ENCODE assay signal across 12 cellular contexts in the genomic region with DNA sequence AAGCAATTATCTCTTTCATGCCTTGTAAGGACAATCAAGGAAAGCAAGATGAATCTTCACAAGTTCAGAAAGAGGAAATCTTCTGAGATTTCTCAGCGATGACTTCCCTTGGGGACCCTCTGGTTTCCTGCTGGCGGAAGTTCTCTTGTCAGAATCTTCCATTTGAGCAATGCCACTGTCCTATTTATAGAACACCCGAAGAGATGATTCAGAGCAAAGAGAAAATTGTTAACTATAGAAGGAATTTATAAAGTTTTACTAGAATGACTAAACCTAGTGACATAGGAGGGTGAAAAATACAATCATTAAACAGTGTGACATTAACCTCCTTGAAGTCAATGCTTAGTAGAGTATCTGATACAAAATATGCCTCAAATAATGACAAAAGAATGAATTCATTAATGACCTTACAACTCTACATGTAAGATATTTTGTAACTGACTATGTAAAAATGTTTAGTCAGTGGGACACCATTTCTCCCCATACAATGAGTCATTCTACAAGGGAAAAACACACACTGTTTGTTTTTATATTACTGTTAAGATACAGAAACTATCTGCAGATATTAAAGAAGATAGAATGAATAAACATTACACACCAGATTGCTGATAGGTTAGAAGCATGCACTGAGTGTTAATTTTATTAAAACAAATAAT.
DNase-seq lines count a peak whose midpoint lies in the region; ATAC-seq and TF ChIP-seq lines count a peak whose summit lies in the region.
"Had no signal": no experiment of that assay in that cellular context is flagged by ENCODE, and none has a peak within 500 bp of the region (broad histone marks: within the 10 kb centered on the region; RNA-seq: fewer than 3 reads in every experiment).

No MANE protein-coding gene starts in this region.

- DNase-seq in SKM-1 treated with dmso at 0.1 percent for 144 hours (lab: John Stamatoyannopoulos, UW; ENCODE audit: unreplicated experiment) (peak; percentile 66), natural killer cell (no peak), NCI-H2227 treated with DMSO at 0.1 percent for 48 hours (lab: John Stamatoyannopoulos, UW) (no peak)
- no peak for DNase-seq in activated T-cell treated with anti-CD3 and anti-CD28 coated beads, Interleukin-2, amount 50 U/mL, for 1 hour
- DNase-seq: endodermal cell, immature natural killer cell, NCI-H524 had no signal

- no peaks in the 10 kb centered on the region for H3K79me2 ChIP-seq in ACC112 (ENCODE audit: control insufficient read depth, insufficient read depth, low read length, unreplicated experiment)

- H3K4me3 ChIP-seq in ACC112 (ENCODE audit: low read depth, low read length), result 0 out of 2 replicates have a peak overlapping the region, but pooled peaks have one; percentile 29

- H3K36me3 ChIP-seq in ACC112 (ENCODE audit: insufficient read depth, low read length), result no peaks in the 10 kb centered on the region

- H3K4me3 Mint-ChIP-seq in natural killer cell, result no peak overlapping the region
- H3K4me3 Mint-ChIP-seq: endodermal cell, immature natural killer cell had no signal

- peak overlapping the region; percentile 6 for H2AFZ ChIP-seq in ACC112 (ENCODE audit: low read length, unreplicated experiment)

- intact Hi-C loops in natural killer cell (cut with micrococcal nuclease), result no loop called here

- no peaks in the 10 kb centered on the region for H3K27me3 ChIP-seq in ACC112 (ENCODE audit: insufficient read depth, low read length)

- H3K27ac Mint-ChIP-seq in natural killer cell, result no peak overlapping the region
- H3K27ac Mint-ChIP-seq: activated naive CD4-positive, alpha-beta T cell treated with anti-CD3 and anti-CD28 coated beads, Interleukin-2, amount 50 U/mL, for 72 hours; endodermal cell; immature natural killer cell had no signal

- H3K9me3 Mint-ChIP-seq in natural killer cell, result peaks cover 4 to 12% of the 10 kb centered on the region in 2 donors
- H3K9me3 Mint-ChIP-seq: endodermal cell had no signal

- no peak for TF ChIP-seq CTCF in natural killer cell (IDR thresholded peaks at IDR 0.05)

- no peaks in the 10 kb centered on the region for H3K36me3 Mint-ChIP-seq in natural killer cell
- H3K36me3 Mint-ChIP-seq: activated naive CD4-positive, alpha-beta T cell treated with anti-CD3 and anti-CD28 coated beads, Interleukin-2, amount 50 U/mL, for 72 hours; immature natural killer cell had no signal

- H3K4me1 ChIP-seq in ACC112 (ENCODE audit: control insufficient read depth, insufficient read depth, low read length, unreplicated experiment), result no peaks in the 10 kb centered on the region

- no peaks in the 10 kb centered on the region for H3K4me1 Mint-ChIP-seq in natural killer cell
- H3K4me1 Mint-ChIP-seq: endodermal cell, immature natural killer cell had no signal

- ATAC-seq in GM21360 (IDR thresholded peaks at IDR 0.05; ENCODE audit: unreplicated experiment), result peak; percentile 71
- peak; percentile 75 for ATAC-seq in HG03159 (IDR thresholded peaks at IDR 0.05; ENCODE audit: unreplicated experiment)
- ATAC-seq in GM21717 (IDR thresholded peaks at IDR 0.05; ENCODE audit: unreplicated experiment), result no peak
- no peak for ATAC-seq in natural killer cell
- ATAC-seq: activated naive CD4-positive, alpha-beta T cell treated with anti-CD3 and anti-CD28 coated beads, Interleukin-2, amount 50 U/mL, for 72 hours had no signal

- H3K27ac ChIP-seq in ACC112 (ENCODE audit: low read depth, low read length), result peak overlapping the region; percentile 89

- H3K27me3 Mint-ChIP-seq in natural killer cell (ENCODE audit: low read depth in 2 of 2), result no peaks in the 10 kb centered on the region

Comparison
In these comparisons a context has a peak if more than half of its experiments do, and no peak if none do; other contexts are left out.
1. ATAC-seq: peak in GM21360 (single experiment) and HG03159 (single experiment); none in GM21717 (single experiment) and natural killer cell (0 of 3).